ENCODE assay signal across 11 cellular contexts in genomic region chr1:41806472-41807155, GRCh38.
DNase-seq lines count a peak whose midpoint lies in the region; TF ChIP-seq lines count a peak whose summit lies in the region.
"Had no signal": no experiment of that assay in that cellular context is flagged by ENCODE, and none has a peak within 500 bp of the region (broad histone marks: within the 10 kb centered on the region; RNA-seq: fewer than 3 reads in every experiment).

No MANE protein-coding gene starts in this region.

- WGBS in tibial nerve, 2 donors: 81 to 88% methylated on average over 16 to 17 of the region's 17 CpGs

- H3K9me3 ChIP-seq in tibial nerve: no peaks in the 10 kb centered on the region
- H3K9me3 ChIP-seq: heart right ventricle had no signal

- DNase-seq in activated CD4-positive, alpha-beta T cell treated with anti-CD3 and anti-CD28 coated beads for 4 hours: peak; percentile 79 to 90
- DNase-seq in activated naive CD8-positive, alpha-beta T cell treated with anti-CD3 and anti-CD28 coated beads, Interleukin-2, amount 50 U/mL, for 16 hours (ENCODE audit: low read depth, low spot score): peak; percentile 37
- peak; percentile 65 to 77 for DNase-seq in stimulated activated CD8-positive, alpha-beta memory T cell treated with anti-CD3 and anti-CD28 coated beads, Interleukin-4, amount 100 ng/mL, for 4 hours (ENCODE audit: low read depth in 2 of 2, low spot score in 1 of 2)
- no peak for DNase-seq in pons (ENCODE audit: low spot score)
- DNase-seq in tibial nerve (ENCODE audit: low spot score in 2 of 2): no peak
- DNase-seq in LoVo (ENCODE audit: low spot score): no peak
- no peak for DNase-seq in SHP77 treated with DMSO at 0.1 percent for 48 hours (lab: John Stamatoyannopoulos, UW)
- DNase-seq: central memory CD4-positive, alpha-beta T cell; NCI-H345 had no signal

- no peak overlapping the region for H3K4me3 ChIP-seq in tibial nerve
- H3K4me3 ChIP-seq: heart right ventricle had no signal

- H3K36me3 ChIP-seq in tibial nerve: no peaks in the 10 kb centered on the region
- H3K36me3 ChIP-seq: heart right ventricle had no signal

- H3K27me3 ChIP-seq in tibial nerve: no peaks in the 10 kb centered on the region
- H3K27me3 ChIP-seq: heart right ventricle had no signal

- TF ChIP-seq EP300 in tibial nerve (IDR thresholded peaks at IDR 0.05): no peak

- no peak for TF ChIP-seq CTCF in tibial nerve (IDR thresholded peaks at IDR 0.05)

- H3K27ac ChIP-seq in tibial nerve: no peak overlapping the region

- peaks cover 0 to 23% (median 8%) of the 10 kb centered on the region in 4 donors for H3K4me1 ChIP-seq in tibial nerve

- peak; percentile 33 for TF ChIP-seq POLR2A in GM19193 (IDR thresholded peaks at IDR 0.05; ENCODE audit: extremely low read depth, insufficient read depth, insufficient read length)
- no peak for TF ChIP-seq POLR2A in tibial nerve (IDR thresholded peaks at IDR 0.05)

Comparison
In these comparisons a context has a peak if more than half of its experiments do, and no peak if none do; other contexts are left out.
1. DNase-seq: peak in activated CD4-positive, alpha-beta T cell treated with anti-CD3 and anti-CD28 coated beads for 4 hours (2 of 2), activated naive CD8-positive, alpha-beta T cell treated with anti-CD3 and anti-CD28 coated beads, Interleukin-2, amount 50 U/mL, for 16 hours (single experiment) and stimulated activated CD8-positive, alpha-beta memory T cell treated with anti-CD3 and anti-CD28 coated beads, Interleukin-4, amount 100 ng/mL, for 4 hours (2 of 2); none in pons (single experiment), tibial nerve (0 of 2), LoVo (single experiment) and SHP77 treated with DMSO at 0.1 percent for 48 hours (single experiment).